Comparison of ENCODE assay signal across 1 cellular context in the genomic region with DNA sequence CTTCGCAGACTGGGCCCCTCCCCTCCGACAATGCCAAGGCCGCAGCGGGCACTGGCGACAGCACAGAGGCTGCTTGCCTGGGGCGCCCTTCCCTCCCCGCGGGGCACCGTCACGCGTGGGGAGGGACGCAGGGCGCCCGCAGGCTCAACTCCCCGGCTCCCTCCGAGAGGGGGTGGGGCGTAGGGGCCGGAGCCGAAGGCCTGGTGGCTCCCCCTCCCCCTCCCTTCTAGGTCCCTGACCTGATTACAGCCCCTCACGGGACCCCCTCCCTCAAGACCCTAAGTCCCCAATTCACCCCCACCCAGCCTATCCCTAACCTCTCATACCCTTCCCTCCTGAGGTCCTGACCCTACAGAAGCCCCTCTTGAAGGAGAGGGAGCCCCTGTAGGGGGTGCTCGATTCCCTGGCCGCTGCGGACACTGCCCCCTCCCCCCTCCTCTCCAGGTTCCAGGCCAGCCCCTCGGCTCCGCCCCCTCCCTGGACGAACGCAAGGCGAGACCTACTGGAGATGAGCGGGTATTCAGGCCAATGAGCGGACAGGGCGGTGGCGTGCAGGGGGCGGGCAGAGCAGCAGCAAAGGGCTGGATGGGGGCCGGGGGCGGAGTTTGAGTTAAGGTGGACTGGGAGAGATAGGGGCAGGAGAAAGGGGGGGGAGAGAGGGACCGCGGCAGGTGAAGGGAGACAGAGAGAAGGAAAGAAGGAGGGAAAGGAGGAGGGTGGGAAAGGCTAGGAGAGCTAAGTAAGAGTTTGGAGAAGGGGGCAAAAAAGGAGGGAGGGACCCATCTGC.
TF ChIP-seq lines count a peak whose summit lies in the region.

No MANE protein-coding gene starts in this region.

TF ChIP-seq in HepG2, 621 proteins besides CTCF, POLR2A, EP300 and RAD21 (continues in another document):
- no peak for TF ChIP-seq ISX (CRISPR knock-in tag; conservative IDR thresholded peaks at IDR 0.05)
- no peak for TF ChIP-seq ONECUT2 (CRISPR knock-in tag; IDR thresholded peaks at IDR 0.05)
- TF ChIP-seq MAX (IDR thresholded peaks at IDR 0.05), result peak; percentile 27; the same call in 1 of the 2 replicates
- TF ChIP-seq SRSF4 (IDR thresholded peaks at IDR 0.05; ENCODE audit: low read depth, low read length, poor library complexity, severe bottlenecking), result no peak
- TF ChIP-seq ZNF33A (CRISPR knock-in tag; IDR thresholded peaks at IDR 0.05; ENCODE audit: borderline replicate concordance), result no peak
- TF ChIP-seq PAXIP1 (CRISPR knock-in tag; conservative IDR thresholded peaks at IDR 0.05), result peak; percentile 57; the same call in 1 of the 2 replicates
- TF ChIP-seq ZNF615 (CRISPR knock-in tag; IDR thresholded peaks at IDR 0.05; ENCODE audit: borderline replicate concordance), result no peak
- TF ChIP-seq ZFAT (CRISPR knock-in tag; conservative IDR thresholded peaks at IDR 0.05), result no peak
- TF ChIP-seq, protein P1, sequence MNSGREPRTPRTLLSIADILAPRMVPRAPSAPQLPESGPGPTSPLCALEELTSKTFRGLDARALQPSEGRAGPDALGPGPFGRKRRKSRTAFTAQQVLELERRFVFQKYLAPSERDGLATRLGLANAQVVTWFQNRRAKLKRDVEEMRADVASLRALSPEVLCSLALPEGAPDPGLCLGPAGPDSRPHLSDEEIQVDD (CRISPR knock-in tag; IDR thresholded peaks at IDR 0.05; ENCODE audit: borderline replicate concordance), result 0 out of 2 replicates have a peak, but pooled peaks have one; percentile 21
- TF ChIP-seq ZNF775 (CRISPR knock-in tag; IDR thresholded peaks at IDR 0.05; ENCODE audit: borderline replicate concordance), result no peak
- no peak for TF ChIP-seq FOXK2 (IDR thresholded peaks at IDR 0.05)
- no peak for TF ChIP-seq ZNF557 (CRISPR knock-in tag; IDR thresholded peaks at IDR 0.05)
- no peak for TF ChIP-seq NPAS2 (CRISPR knock-in tag; IDR thresholded peaks at IDR 0.05; ENCODE audit: borderline replicate concordance)
- TF ChIP-seq, protein P2, sequence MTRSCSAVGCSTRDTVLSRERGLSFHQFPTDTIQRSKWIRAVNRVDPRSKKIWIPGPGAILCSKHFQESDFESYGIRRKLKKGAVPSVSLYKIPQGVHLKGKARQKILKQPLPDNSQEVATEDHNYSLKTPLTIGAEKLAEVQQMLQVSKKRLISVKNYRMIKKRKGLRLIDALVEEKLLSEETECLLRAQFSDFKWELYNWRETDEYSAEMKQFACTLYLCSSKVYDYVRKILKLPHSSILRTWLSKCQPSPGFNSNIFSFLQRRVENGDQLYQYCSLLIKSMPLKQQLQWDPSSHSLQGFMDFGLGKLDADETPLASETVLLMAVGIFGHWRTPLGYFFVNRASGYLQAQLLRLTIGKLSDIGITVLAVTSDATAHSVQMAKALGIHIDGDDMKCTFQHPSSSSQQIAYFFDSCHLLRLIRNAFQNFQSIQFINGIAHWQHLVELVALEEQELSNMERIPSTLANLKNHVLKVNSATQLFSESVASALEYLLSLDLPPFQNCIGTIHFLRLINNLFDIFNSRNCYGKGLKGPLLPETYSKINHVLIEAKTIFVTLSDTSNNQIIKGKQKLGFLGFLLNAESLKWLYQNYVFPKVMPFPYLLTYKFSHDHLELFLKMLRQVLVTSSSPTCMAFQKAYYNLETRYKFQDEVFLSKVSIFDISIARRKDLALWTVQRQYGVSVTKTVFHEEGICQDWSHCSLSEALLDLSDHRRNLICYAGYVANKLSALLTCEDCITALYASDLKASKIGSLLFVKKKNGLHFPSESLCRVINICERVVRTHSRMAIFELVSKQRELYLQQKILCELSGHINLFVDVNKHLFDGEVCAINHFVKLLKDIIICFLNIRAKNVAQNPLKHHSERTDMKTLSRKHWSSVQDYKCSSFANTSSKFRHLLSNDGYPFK (CRISPR knock-in tag; IDR thresholded peaks at IDR 0.05; ENCODE audit: borderline replicate concordance), result no peak
- TF ChIP-seq, protein P3, sequence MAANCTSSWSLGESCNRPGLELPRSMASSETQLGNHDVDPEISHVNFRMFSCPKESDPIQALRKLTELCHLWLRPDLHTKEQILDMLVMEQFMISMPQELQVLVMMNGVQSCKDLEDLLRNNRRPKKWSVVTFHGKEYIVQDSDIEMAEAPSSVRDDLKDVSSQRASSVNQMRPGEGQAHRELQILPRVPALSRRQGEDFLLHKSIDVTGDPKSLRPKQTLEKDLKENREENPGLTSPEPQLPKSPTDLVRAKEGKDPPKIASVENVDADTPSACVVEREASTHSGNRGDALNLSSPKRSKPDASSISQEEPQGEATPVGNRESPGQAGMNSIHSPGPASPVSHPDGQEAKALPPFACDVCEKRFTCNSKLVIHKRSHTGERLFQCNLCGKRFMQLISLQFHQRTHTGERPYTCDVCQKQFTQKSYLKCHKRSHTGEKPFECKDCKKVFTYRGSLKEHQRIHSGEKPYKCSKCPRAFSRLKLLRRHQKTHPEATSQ (CRISPR knock-in tag; IDR thresholded peaks at IDR 0.05; ENCODE audit: borderline replicate concordance), result no peak
- peak; percentile 66; the same call in 1 of the 2 replicates for TF ChIP-seq HNRNPL (IDR thresholded peaks at IDR 0.05; ENCODE audit: low read depth, low read length)
- TF ChIP-seq, protein P4, sequence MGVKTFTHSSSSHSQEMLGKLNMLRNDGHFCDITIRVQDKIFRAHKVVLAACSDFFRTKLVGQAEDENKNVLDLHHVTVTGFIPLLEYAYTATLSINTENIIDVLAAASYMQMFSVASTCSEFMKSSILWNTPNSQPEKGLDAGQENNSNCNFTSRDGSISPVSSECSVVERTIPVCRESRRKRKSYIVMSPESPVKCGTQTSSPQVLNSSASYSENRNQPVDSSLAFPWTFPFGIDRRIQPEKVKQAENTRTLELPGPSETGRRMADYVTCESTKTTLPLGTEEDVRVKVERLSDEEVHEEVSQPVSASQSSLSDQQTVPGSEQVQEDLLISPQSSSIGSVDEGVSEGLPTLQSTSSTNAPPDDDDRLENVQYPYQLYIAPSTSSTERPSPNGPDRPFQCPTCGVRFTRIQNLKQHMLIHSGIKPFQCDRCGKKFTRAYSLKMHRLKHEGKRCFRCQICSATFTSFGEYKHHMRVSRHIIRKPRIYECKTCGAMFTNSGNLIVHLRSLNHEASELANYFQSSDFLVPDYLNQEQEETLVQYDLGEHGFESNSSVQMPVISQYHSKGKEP (CRISPR knock-in tag; IDR thresholded peaks at IDR 0.05), result no peak
- peak; percentile 57 for TF ChIP-seq TAF15 (IDR thresholded peaks at IDR 0.05; ENCODE audit: low read depth, low read length, poor library complexity, severe bottlenecking)
- no peak for TF ChIP-seq XBP1 (CRISPR knock-in tag; IDR thresholded peaks at IDR 0.05)
- no peak for TF ChIP-seq NONO (IDR thresholded peaks at IDR 0.05)
- TF ChIP-seq NONO (CRISPR knock-in tag; conservative IDR thresholded peaks at IDR 0.05), result peak; percentile 48; the same call in 1 of the 2 replicates
- TF ChIP-seq PHF5A (CRISPR knock-in tag; IDR thresholded peaks at IDR 0.05; ENCODE audit: low read depth, unreplicated experiment), result no peak
- no peak for TF ChIP-seq ZNF468 (CRISPR knock-in tag; IDR thresholded peaks at IDR 0.05)
- TF ChIP-seq NKX3-1 (CRISPR knock-in tag; IDR thresholded peaks at IDR 0.05), result no peak
- no peak for TF ChIP-seq ZNF451 (CRISPR knock-in tag; IDR thresholded peaks at IDR 0.05)
- no peak for TF ChIP-seq PPARG (CRISPR knock-in tag; conservative IDR thresholded peaks at IDR 0.05)
- peak; percentile 6; the same call in 1 of the 2 replicates for TF ChIP-seq ZNF430 (CRISPR knock-in tag; IDR thresholded peaks at IDR 0.05)
- no peak for TF ChIP-seq ZKSCAN8 (CRISPR knock-in tag; IDR thresholded peaks at IDR 0.05; ENCODE audit: borderline replicate concordance)
- TF ChIP-seq ZNF24 (IDR thresholded peaks at IDR 0.05), result no peak
- TF ChIP-seq U2AF2 (IDR thresholded peaks at IDR 0.05; ENCODE audit: low read depth, low read length), result peak; percentile 90
- no peak for TF ChIP-seq ZSCAN9 (CRISPR knock-in tag; IDR thresholded peaks at IDR 0.05; ENCODE audit: borderline replicate concordance)
- no peak for TF ChIP-seq TRAFD1 (CRISPR knock-in tag; IDR thresholded peaks at IDR 0.05; ENCODE audit: borderline replicate concordance)
- TF ChIP-seq ZNF333 (CRISPR knock-in tag; IDR thresholded peaks at IDR 0.05; ENCODE audit: borderline replicate concordance), result no peak
- peak; percentile 38; the same call in 1 of the 2 replicates for TF ChIP-seq ZBTB20 (CRISPR knock-in tag; IDR thresholded peaks at IDR 0.05; ENCODE audit: borderline replicate concordance, low read depth)
- TF ChIP-seq POLR2AphosphoS2 (IDR thresholded peaks at IDR 0.05; ENCODE audit: low read depth, low read length), result peak; percentile 54; the same call in 1 of the 2 replicates
- TF ChIP-seq ZNF563 (CRISPR knock-in tag; IDR thresholded peaks at IDR 0.05), result no peak
- TF ChIP-seq ARNT2 (CRISPR knock-in tag; IDR thresholded peaks at IDR 0.05; ENCODE audit: low read depth), result peak; percentile 26; the same call in 1 of the 2 replicates
- no peak for TF ChIP-seq KLF13 (CRISPR knock-in tag; IDR thresholded peaks at IDR 0.05)
- TF ChIP-seq ZBTB7A (CRISPR knock-in tag; IDR thresholded peaks at IDR 0.05), result no peak
- TF ChIP-seq DR1 (CRISPR knock-in tag; IDR thresholded peaks at IDR 0.05), result peak; percentile 46; the same call in 1 of the 2 replicates
- TF ChIP-seq HDAC1 (CRISPR knock-in tag; IDR thresholded peaks at IDR 0.05), result no peak
- no peak for TF ChIP-seq ZNF343 (CRISPR knock-in tag; IDR thresholded peaks at IDR 0.05)
- no peak for TF ChIP-seq ADNP (CRISPR knock-in tag; IDR thresholded peaks at IDR 0.05)
- TF ChIP-seq MTA3 (CRISPR knock-in tag; IDR thresholded peaks at IDR 0.05), result no peak
- no peak for TF ChIP-seq EED (CRISPR knock-in tag; IDR thresholded peaks at IDR 0.05)
- TF ChIP-seq, protein P5, sequence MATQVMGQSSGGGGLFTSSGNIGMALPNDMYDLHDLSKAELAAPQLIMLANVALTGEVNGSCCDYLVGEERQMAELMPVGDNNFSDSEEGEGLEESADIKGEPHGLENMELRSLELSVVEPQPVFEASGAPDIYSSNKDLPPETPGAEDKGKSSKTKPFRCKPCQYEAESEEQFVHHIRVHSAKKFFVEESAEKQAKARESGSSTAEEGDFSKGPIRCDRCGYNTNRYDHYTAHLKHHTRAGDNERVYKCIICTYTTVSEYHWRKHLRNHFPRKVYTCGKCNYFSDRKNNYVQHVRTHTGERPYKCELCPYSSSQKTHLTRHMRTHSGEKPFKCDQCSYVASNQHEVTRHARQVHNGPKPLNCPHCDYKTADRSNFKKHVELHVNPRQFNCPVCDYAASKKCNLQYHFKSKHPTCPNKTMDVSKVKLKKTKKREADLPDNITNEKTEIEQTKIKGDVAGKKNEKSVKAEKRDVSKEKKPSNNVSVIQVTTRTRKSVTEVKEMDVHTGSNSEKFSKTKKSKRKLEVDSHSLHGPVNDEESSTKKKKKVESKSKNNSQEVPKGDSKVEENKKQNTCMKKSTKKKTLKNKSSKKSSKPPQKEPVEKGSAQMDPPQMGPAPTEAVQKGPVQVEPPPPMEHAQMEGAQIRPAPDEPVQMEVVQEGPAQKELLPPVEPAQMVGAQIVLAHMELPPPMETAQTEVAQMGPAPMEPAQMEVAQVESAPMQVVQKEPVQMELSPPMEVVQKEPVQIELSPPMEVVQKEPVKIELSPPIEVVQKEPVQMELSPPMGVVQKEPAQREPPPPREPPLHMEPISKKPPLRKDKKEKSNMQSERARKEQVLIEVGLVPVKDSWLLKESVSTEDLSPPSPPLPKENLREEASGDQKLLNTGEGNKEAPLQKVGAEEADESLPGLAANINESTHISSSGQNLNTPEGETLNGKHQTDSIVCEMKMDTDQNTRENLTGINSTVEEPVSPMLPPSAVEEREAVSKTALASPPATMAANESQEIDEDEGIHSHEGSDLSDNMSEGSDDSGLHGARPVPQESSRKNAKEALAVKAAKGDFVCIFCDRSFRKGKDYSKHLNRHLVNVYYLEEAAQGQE (IDR thresholded peaks at IDR 0.05; ENCODE audit: borderline replicate concordance in 1 of 2, low read depth in 1 of 2, low read length in 2 of 2), result no peak
- TF ChIP-seq ZSCAN22 (CRISPR knock-in tag; IDR thresholded peaks at IDR 0.05), result no peak
